In the genomic region with DNA sequence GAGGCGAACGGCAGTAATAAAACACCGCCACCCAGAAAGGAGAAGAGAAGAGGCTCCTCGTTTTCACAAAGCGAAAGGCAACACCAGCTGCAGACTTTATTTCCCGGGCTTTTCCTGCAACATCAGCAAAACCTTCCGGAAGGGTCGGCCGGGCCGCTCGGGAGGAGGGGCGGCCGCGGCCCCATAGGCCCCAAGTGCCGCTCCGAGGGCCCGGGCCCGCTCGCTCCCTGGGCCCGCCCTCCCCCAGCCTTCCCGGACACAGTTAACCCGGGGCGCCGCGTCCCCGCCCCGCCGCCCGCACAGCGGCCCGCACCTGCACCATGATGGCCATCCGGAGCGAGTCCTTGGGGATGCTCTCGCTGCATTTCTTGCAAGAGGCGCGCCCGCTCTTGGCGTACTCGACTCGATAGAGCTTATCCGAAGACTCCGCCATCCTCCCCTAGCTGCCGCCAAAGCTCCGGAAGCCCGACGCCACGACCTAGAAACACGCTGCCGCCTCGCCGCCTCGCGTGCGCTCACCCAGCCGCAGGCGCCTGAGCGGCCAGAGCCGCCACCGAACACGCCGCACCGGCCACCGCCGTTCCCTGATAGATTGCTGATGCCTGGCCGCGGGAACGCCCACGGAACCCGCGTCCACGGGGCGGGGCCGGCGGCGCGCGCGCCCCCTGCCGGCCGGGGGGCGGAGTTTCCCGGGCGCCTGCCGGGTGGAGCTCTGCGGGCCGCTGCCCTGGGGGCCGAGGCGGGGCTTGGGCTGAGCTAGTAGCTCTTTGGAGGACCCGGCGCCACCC, we compare ENCODE assay signal across 1 cellular context.
TF ChIP-seq lines count a peak whose summit lies in the region.

A gene (minus strand): TSS at position 597 of the 788 bp plus-strand sequence. CDS start 164 bp downstream, at position 433.

TF ChIP-seq in HepG2, 621 proteins besides CTCF, POLR2A, EP300 and RAD21 (continued from another document and continues in another):
- TF ChIP-seq, protein P1, sequence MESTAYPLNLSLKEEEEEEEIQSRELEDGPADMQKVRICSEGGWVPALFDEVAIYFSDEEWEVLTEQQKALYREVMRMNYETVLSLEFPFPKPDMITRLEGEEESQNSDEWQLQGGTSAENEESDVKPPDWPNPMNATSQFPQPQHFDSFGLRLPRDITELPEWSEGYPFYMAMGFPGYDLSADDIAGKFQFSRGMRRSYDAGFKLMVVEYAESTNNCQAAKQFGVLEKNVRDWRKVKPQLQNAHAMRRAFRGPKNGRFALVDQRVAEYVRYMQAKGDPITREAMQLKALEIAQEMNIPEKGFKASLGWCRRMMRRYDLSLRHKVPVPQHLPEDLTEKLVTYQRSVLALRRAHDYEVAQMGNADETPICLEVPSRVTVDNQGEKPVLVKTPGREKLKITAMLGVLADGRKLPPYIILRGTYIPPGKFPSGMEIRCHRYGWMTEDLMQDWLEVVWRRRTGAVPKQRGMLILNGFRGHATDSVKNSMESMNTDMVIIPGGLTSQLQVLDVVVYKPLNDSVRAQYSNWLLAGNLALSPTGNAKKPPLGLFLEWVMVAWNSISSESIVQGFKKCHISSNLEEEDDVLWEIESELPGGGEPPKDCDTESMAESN (CRISPR knock-in tag; conservative IDR thresholded peaks at IDR 0.05): peak; percentile 90
- TF ChIP-seq ZNF547 (CRISPR knock-in tag; IDR thresholded peaks at IDR 0.05) (peak; percentile 88; the same call in 1 of the 2 replicates), ARNT (IDR thresholded peaks at IDR 0.05) (no peak), ZFP90 (CRISPR knock-in tag; IDR thresholded peaks at IDR 0.05; ENCODE audit: borderline replicate concordance) (peak; percentile 44; the same call in 1 of the 2 replicates), SIN3A (IDR thresholded peaks at IDR 0.05; ENCODE audit: borderline replicate concordance, low read depth, low read length) (peak; percentile 17; the same call in 1 of the 2 replicates), KAT7 (CRISPR knock-in tag; IDR thresholded peaks at IDR 0.05; ENCODE audit: borderline replicate concordance) (peak; percentile 54; the same call in 1 of the 2 replicates), ZMYM4 (CRISPR knock-in tag; IDR thresholded peaks at IDR 0.05) (peak; percentile 50), RFXAP (CRISPR knock-in tag; IDR thresholded peaks at IDR 0.05; ENCODE audit: borderline replicate concordance) (peak; percentile 22; the same call in 1 of the 2 replicates), TSC22D2 (CRISPR knock-in tag; IDR thresholded peaks at IDR 0.05; ENCODE audit: borderline replicate concordance) (peak; percentile 46; the same call in 1 of the 2 replicates), HDAC6 (IDR thresholded peaks at IDR 0.05; ENCODE audit: low read depth, low read length) (no peak), ZMAT3 (CRISPR knock-in tag; conservative IDR thresholded peaks at IDR 0.05) (peak; percentile 87), AHR (CRISPR knock-in tag; IDR thresholded peaks at IDR 0.05) (0 out of 2 replicates have a peak, but pooled peaks have one; percentile 39), MAZ (IDR thresholded peaks at IDR 0.05; ENCODE audit: borderline replicate concordance, low read depth, low read length) (no peak), MAZ (CRISPR knock-in tag; IDR thresholded peaks at IDR 0.05; ENCODE audit: low read depth) (peak; percentile 82), PHB2 (IDR thresholded peaks at IDR 0.05; ENCODE audit: partially characterized antibody) (no peak), RCOR2 (CRISPR knock-in tag; IDR thresholded peaks at IDR 0.05) (no peak), KDM3A (CRISPR knock-in tag; IDR thresholded peaks at IDR 0.05; ENCODE audit: low read depth) (no peak), TAF1 (CRISPR knock-in tag; IDR thresholded peaks at IDR 0.05) (peak; percentile 74; the same call in 1 of the 2 replicates), ZNF331 (CRISPR knock-in tag; IDR thresholded peaks at IDR 0.05) (peak; percentile 34; the same call in 1 of the 2 replicates), PHF5A (CRISPR knock-in tag; IDR thresholded peaks at IDR 0.05; ENCODE audit: low read depth, unreplicated experiment) (no peak), ZNF274 (CRISPR knock-in tag; IDR thresholded peaks at IDR 0.05) (peak; percentile 76; the same call in 1 of the 2 replicates), LCORL (IDR thresholded peaks at IDR 0.05) (no peak), LCORL (CRISPR knock-in tag; IDR thresholded peaks at IDR 0.05) (no peak), MXI1 (IDR thresholded peaks at IDR 0.05; ENCODE audit: borderline replicate concordance, low read depth, low read length) (peak; percentile 83; the same call in 2 of the 3 replicates), MED1 (CRISPR knock-in tag; IDR thresholded peaks at IDR 0.05) (0 out of 2 replicates have a peak, but pooled peaks have one; percentile 29), ZNF589 (CRISPR knock-in tag; conservative IDR thresholded peaks at IDR 0.05) (no peak), RNF2 (conservative IDR thresholded peaks at IDR 0.05; ENCODE audit: low read depth) (peak; percentile 89)
- TF ChIP-seq, protein P2, sequence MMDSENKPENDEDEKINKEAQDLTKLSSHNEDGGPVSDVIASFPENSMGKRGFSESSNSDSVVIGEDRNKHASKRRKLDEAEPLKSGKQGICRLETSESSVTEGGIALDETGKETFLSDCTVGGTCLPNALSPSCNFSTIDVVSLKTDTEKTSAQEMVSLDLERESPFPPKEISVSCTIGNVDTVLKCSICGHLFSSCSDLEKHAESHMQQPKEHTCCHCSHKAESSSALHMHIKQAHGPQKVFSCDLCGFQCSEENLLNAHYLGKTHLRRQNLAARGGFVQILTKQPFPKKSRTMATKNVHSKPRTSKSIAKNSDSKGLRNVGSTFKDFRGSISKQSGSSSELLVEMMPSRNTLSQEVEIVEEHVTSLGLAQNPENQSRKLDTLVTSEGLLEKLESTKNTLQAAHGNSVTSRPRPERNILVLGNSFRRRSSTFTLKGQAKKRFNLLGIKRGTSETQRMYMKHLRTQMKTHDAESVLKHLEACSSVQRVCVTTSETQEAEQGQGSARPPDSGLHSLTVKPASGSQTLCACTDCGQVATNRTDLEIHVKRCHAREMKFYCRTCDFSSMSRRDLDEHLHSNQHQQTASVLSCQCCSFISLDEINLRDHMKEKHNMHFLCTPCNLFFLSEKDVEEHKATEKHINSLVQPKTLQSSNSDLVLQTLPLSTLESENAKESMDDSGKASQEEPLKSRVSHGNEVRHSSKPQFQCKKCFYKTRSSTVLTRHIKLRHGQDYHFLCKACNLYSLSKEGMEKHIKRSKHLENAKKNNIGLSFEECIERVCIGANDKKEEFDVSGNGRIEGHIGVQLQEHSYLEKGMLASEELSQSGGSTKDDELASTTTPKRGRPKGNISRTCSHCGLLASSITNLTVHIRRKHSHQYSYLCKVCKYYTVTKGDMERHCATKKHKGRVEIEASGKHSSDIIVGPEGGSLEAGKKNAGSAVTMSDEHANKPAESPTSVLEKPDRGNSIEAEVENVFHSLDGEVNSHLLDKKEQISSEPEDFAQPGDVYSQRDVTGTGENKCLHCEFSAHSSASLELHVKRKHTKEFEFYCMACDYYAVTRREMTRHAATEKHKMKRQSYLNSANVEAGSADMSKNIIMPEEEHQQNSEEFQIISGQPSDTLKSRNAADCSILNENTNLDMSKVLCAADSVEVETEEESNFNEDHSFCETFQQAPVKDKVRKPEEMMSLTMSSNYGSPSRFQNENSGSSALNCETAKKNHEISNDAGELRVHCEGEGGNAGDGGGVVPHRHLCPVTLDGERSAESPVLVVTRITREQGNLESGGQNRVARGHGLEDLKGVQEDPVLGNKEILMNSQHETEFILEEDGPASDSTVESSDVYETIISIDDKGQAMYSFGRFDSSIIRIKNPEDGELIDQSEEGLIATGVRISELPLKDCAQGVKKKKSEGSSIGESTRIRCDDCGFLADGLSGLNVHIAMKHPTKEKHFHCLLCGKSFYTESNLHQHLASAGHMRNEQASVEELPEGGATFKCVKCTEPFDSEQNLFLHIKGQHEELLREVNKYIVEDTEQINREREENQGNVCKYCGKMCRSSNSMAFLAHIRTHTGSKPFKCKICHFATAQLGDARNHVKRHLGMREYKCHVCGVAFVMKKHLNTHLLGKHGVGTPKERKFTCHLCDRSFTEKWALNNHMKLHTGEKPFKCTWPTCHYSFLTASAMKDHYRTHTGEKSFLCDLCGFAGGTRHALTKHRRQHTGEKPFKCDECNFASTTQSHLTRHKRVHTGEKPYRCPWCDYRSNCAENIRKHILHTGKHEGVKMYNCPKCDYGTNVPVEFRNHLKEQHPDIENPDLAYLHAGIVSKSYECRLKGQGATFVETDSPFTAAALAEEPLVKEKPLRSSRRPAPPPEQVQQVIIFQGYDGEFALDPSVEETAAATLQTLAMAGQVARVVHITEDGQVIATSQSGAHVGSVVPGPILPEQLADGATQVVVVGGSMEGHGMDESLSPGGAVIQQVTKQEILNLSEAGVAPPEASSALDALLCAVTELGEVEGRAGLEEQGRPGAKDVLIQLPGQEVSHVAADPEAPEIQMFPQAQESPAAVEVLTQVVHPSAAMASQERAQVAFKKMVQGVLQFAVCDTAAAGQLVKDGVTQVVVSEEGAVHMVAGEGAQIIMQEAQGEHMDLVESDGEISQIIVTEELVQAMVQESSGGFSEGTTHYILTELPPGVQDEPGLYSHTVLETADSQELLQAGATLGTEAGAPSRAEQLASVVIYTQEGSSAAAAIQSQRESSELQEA (CRISPR knock-in tag; IDR thresholded peaks at IDR 0.05; ENCODE audit: not compliant biosample characterization): no peak
- TF ChIP-seq, protein P3, sequence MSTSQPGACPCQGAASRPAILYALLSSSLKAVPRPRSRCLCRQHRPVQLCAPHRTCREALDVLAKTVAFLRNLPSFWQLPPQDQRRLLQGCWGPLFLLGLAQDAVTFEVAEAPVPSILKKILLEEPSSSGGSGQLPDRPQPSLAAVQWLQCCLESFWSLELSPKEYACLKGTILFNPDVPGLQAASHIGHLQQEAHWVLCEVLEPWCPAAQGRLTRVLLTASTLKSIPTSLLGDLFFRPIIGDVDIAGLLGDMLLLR (CRISPR knock-in tag; IDR thresholded peaks at IDR 0.05): peak; percentile 67; the same call in 1 of the 2 replicates
- TF ChIP-seq, protein P4, sequence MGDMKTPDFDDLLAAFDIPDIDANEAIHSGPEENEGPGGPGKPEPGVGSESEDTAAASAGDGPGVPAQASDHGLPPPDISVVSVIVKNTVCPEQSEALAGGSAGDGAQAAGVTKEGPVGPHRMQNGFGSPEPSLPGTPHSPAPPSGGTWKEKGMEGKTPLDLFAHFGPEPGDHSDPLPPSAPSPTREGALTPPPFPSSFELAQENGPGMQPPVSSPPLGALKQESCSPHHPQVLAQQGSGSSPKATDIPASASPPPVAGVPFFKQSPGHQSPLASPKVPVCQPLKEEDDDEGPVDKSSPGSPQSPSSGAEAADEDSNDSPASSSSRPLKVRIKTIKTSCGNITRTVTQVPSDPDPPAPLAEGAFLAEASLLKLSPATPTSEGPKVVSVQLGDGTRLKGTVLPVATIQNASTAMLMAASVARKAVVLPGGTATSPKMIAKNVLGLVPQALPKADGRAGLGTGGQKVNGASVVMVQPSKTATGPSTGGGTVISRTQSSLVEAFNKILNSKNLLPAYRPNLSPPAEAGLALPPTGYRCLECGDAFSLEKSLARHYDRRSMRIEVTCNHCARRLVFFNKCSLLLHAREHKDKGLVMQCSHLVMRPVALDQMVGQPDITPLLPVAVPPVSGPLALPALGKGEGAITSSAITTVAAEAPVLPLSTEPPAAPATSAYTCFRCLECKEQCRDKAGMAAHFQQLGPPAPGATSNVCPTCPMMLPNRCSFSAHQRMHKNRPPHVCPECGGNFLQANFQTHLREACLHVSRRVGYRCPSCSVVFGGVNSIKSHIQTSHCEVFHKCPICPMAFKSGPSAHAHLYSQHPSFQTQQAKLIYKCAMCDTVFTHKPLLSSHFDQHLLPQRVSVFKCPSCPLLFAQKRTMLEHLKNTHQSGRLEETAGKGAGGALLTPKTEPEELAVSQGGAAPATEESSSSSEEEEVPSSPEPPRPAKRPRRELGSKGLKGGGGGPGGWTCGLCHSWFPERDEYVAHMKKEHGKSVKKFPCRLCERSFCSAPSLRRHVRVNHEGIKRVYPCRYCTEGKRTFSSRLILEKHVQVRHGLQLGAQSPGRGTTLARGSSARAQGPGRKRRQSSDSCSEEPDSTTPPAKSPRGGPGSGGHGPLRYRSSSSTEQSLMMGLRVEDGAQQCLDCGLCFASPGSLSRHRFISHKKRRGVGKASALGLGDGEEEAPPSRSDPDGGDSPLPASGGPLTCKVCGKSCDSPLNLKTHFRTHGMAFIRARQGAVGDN (CRISPR knock-in tag; IDR thresholded peaks at IDR 0.05): peak; percentile 94
- TF ChIP-seq, protein P5, sequence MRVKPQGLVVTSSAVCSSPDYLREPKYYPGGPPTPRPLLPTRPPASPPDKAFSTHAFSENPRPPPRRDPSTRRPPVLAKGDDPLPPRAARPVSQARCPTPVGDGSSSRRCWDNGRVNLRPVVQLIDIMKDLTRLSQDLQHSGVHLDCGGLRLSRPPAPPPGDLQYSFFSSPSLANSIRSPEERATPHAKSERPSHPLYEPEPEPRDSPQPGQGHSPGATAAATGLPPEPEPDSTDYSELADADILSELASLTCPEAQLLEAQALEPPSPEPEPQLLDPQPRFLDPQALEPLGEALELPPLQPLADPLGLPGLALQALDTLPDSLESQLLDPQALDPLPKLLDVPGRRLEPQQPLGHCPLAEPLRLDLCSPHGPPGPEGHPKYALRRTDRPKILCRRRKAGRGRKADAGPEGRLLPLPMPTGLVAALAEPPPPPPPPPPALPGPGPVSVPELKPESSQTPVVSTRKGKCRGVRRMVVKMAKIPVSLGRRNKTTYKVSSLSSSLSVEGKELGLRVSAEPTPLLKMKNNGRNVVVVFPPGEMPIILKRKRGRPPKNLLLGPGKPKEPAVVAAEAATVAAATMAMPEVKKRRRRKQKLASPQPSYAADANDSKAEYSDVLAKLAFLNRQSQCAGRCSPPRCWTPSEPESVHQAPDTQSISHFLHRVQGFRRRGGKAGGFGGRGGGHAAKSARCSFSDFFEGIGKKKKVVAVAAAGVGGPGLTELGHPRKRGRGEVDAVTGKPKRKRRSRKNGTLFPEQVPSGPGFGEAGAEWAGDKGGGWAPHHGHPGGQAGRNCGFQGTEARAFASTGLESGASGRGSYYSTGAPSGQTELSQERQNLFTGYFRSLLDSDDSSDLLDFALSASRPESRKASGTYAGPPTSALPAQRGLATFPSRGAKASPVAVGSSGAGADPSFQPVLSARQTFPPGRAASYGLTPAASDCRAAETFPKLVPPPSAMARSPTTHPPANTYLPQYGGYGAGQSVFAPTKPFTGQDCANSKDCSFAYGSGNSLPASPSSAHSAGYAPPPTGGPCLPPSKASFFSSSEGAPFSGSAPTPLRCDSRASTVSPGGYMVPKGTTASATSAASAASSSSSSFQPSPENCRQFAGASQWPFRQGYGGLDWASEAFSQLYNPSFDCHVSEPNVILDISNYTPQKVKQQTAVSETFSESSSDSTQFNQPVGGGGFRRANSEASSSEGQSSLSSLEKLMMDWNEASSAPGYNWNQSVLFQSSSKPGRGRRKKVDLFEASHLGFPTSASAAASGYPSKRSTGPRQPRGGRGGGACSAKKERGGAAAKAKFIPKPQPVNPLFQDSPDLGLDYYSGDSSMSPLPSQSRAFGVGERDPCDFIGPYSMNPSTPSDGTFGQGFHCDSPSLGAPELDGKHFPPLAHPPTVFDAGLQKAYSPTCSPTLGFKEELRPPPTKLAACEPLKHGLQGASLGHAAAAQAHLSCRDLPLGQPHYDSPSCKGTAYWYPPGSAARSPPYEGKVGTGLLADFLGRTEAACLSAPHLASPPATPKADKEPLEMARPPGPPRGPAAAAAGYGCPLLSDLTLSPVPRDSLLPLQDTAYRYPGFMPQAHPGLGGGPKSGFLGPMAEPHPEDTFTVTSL (CRISPR knock-in tag; IDR thresholded peaks at IDR 0.05; ENCODE audit: borderline replicate concordance): no peak
- TF ChIP-seq, protein P6, sequence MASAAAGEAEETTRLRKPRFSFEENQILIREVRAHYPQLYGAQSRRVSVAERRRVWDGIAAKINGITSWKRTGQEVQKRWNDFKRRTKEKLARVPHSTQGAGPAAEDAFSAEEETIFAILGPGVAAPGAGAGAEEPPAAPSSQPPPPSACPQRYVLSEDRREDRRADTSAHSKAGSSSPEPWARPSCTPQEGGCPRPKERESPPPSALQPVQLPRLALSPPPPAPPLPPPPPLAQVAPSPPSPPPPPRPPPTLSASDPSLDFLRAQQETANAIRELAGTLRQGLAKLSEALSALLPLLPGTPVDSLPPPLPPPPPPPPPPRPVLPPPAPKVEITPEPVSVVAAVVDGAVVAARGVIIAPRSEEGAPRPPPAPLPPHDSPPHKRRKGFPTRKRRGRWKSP (CRISPR knock-in tag; IDR thresholded peaks at IDR 0.05): peak; percentile 70; the same call in 1 of the 2 replicates
